Comparison of ENCODE assay signal across 10 cellular contexts in genomic region chr20:21396921-21397340, GRCh38. TPM values are rescaled to one million over a fixed set of nuclear protein-coding genes. Genes with fewer than 3 reads are reported as not detected.
DNase-seq lines count a peak whose midpoint lies in the region; TF ChIP-seq lines count a peak whose summit lies in the region.
"Had no signal": no experiment of that assay in that cellular context is flagged by ENCODE, and none has a peak within 500 bp of the region (broad histone marks: within the 10 kb centered on the region; RNA-seq: fewer than 3 reads in every experiment).

No MANE protein-coding gene starts in this region.

- peak overlapping the region; percentile 50; the same call in 1 of the 2 replicates for H3K4me3 ChIP-seq in HUES48 (ENCODE audit: low read depth, low read length)
- H3K4me3 ChIP-seq in mammary epithelial cell (replicated peaks in 1 of 3; ENCODE audit: insufficient read depth in 1 of 3, low read depth in 2 of 3, low read length in 3 of 3), result peak overlapping the region in 1 of 3 experiments; percentile 6

- in situ Hi-C loops in mammary epithelial cell (cut with MboI; ENCODE audit: low sequenced_read_pairs in 2 of 2), result no loop called here

- CTCF ChIA-PET in mammary epithelial cell (lab: Charles Lee; ENCODE audit: low non-redundant PET), result no interaction called here

- H3K27ac ChIP-seq in HUES48 (ENCODE audit: low read depth, low read length) (no peak overlapping the region), mammary epithelial cell (ENCODE audit: insufficient read depth, low read depth, low read length) (no peak overlapping the region)

- intact Hi-C loops in mammary epithelial cell (cut with micrococcal nuclease) (loop anchor here (5.0 kb wide), 1 partner anchor 95 kb away; the partner anchor contains the start of gene XRN2), posterior vena cava (cut with DNase I) (no loop called here)

- H3K36me3 ChIP-seq in HUES48 (ENCODE audit: control insufficient read depth, insufficient read depth, low read length) (no peaks in the 10 kb centered on the region), mammary epithelial cell (ENCODE audit: insufficient read depth, low read length) (no peaks in the 10 kb centered on the region)

- dilution Hi-C loops in mammary epithelial cell (cut with HindIII; ENCODE audit: low sequenced_read_pairs), result no loop called here

- peaks cover 92% of the 10 kb centered on the region for H3K27me3 Mint-ChIP-seq in nephron progenitor cell (ENCODE audit: low read depth, poor library complexity)

- H3K4me1 ChIP-seq in HUES48 (ENCODE audit: control insufficient read depth, insufficient read depth, low read length) (peaks cover 13% of the 10 kb centered on the region), mammary epithelial cell (ENCODE audit: insufficient read depth, low read length) (peaks cover 9% of the 10 kb centered on the region)

- H3K36me3 Mint-ChIP-seq in nephron progenitor cell (ENCODE audit: low read depth), result no peaks in the 10 kb centered on the region

- DNase-seq in DMS153 (lab: John Stamatoyannopoulos, UW) (peak; percentile 28), DMS153 treated with DMSO at 0.1 percent for 48 hours (lab: John Stamatoyannopoulos, UW; ENCODE audit: unreplicated experiment) (no peak), mammary epithelial cell (no peak), nephron progenitor cell (peak; percentile 51), posterior vena cava (ENCODE audit: low spot score) (no peak), SK-N-DZ (ENCODE audit: low spot score) (no peak), NCI-H1436 treated with DMSO at 0.1 percent for 48 hours (lab: John Stamatoyannopoulos, UW) (no peak)
- DNase-seq: NK-92 treated with Interleukin-12 subunit alpha and Interleukin-12 subunit beta, amount 100 ng/mL, for 24 hours had no signal

- TF ChIP-seq CTCF in mammary epithelial cell (conservative IDR thresholded peaks at IDR 0.05 in 1 of 2, IDR thresholded peaks at IDR 0.05 in 1 of 2; ENCODE audit: extremely low read depth in 1 of 2, insufficient read depth in 1 of 2, low read depth in 1 of 2, low read length in 2 of 2) (no peak), nephron progenitor cell (IDR thresholded peaks at IDR 0.05) (no peak)

- WGBS in mammary epithelial cell (ENCODE audit: low coverage, missing lambda C conversion rate), result no CpG with 5 or more reads among the region's 62 CpGs

- H3K4me2 ChIP-seq in mammary epithelial cell (ENCODE audit: insufficient read depth, low read depth, low read length), result peak overlapping the region; percentile 69

- H3K27me3 ChIP-seq in HUES48 (ENCODE audit: control insufficient read depth, insufficient read depth, low read length), result peaks cover 100% of the 10 kb centered on the region
- H3K27me3 ChIP-seq in mammary epithelial cell (ENCODE audit: insufficient read depth, low read length), result peaks cover 46% of the 10 kb centered on the region

- no peaks in the 10 kb centered on the region for H3K79me2 ChIP-seq in mammary epithelial cell (ENCODE audit: insufficient read depth, low read length)

- H4K20me1 ChIP-seq in mammary epithelial cell (ENCODE audit: insufficient read depth, low read length), result peaks cover 6% of the 10 kb centered on the region

- H3K4me1 Mint-ChIP-seq in nephron progenitor cell, result peaks cover 2% of the 10 kb centered on the region

- no peak overlapping the region for H3K4me3 Mint-ChIP-seq in nephron progenitor cell

- BruUV-seq in mammary epithelial cell (replicated peaks; lab: Mats Ljungman, UMichigan), result no TSS peak

- H3K9me3 ChIP-seq in HUES48 (ENCODE audit: control insufficient read depth, insufficient read depth, low read length), result no peaks in the 10 kb centered on the region
- H3K9me3 ChIP-seq in mammary epithelial cell (replicated peaks; ENCODE audit: insufficient read depth, low read length), result no peaks in the 10 kb centered on the region

- H3K27ac Mint-ChIP-seq in nephron progenitor cell, result no peak overlapping the region

- H3K9ac ChIP-seq in HUES48 (ENCODE audit: low read depth, low read length) (no peak overlapping the region), mammary epithelial cell (ENCODE audit: insufficient read depth, low read length) (no peak overlapping the region)

- peak overlapping the region; percentile 65 for H2AFZ ChIP-seq in mammary epithelial cell (ENCODE audit: low read depth, low read length)

- H3K9me3 Mint-ChIP-seq in nephron progenitor cell, result no peaks in the 10 kb centered on the region

RNA-seq across cellular contexts. Expression of gene NKX2-4, which starts 0.4 kb away (rescaled TPM):
- not detected for total RNA-seq in mammary epithelial cell
- not detected for polyA plus RNA-seq in mammary epithelial cell
- not detected for polyA minus RNA-seq in mammary epithelial cell
- total RNA-seq in posterior vena cava, result not detected
- polyA plus RNA-seq in SK-N-DZ (2014; cell fraction: cytosol; rRNA removed), result 5.4 and 5.5 TPM in 2 replicates
- 2.4 and 2.6 TPM in 2 replicates for polyA plus RNA-seq in SK-N-DZ (2014; cell fraction: nucleus; rRNA removed)
- total RNA-seq: mesenteric fat pad had no signal

Comparison
In these comparisons a context has a peak if more than half of its experiments do, and no peak if none do; other contexts are left out.
1. DNase-seq: peak in DMS153 (single experiment) and nephron progenitor cell (single experiment); none in DMS153 treated with DMSO at 0.1 percent for 48 hours (single experiment), mammary epithelial cell (single experiment), posterior vena cava (single experiment), SK-N-DZ (single experiment) and NCI-H1436 treated with DMSO at 0.1 percent for 48 hours (single experiment).